Comparison of ENCODE assay signal across 28 cellular contexts in genomic region chr10:35600193-35600592, GRCh38. TPM values are rescaled to one million over a fixed set of nuclear protein-coding genes. Genes with fewer than 3 reads are reported as not detected.
DNase-seq lines count a peak whose midpoint lies in the region; ATAC-seq, FAIRE-seq and TF ChIP-seq lines count a peak whose summit lies in the region.
"Had no signal": no experiment of that assay in that cellular context is flagged by ENCODE, and none has a peak within 500 bp of the region (broad histone marks: within the 10 kb centered on the region; RNA-seq: fewer than 3 reads in every experiment).

No MANE protein-coding gene starts in this region.

- H3K9me3 Mint-ChIP-seq in MCF 10A (ENCODE audit: unreplicated experiment) = no peaks in the 10 kb centered on the region
- H3K9me3 Mint-ChIP-seq: activated naive CD8-positive, alpha-beta T cell treated with anti-CD3 and anti-CD28 coated beads, Interleukin-2, amount 50 U/mL, for 24 hours; activated T-helper 17 cell treated with anti-CD3 and anti-CD28 coated beads, Interleukin-2, amount 50 U/mL, for 72 hours; stimulated activated naive CD8-positive, alpha-beta T cell treated with anti-CD3 and anti-CD28 coated beads, Interleukin-15, amount 100 ng/mL, for 72 hours had no signal

- H3K9me2 ChIP-seq in OCI-LY1 (ENCODE audit: low read depth, low read length) = no peaks in the 10 kb centered on the region

- H3K9ac ChIP-seq in OCI-LY1 (ENCODE audit: low read length) (no peak overlapping the region), endothelial cell of umbilical vein (replicated peaks; ENCODE audit: extremely low read depth, insufficient read depth, low read length) (no peak overlapping the region)

- H3K27me3 Mint-ChIP-seq in MCF 10A (ENCODE audit: insufficient read depth, unreplicated experiment) = peaks cover 47% of the 10 kb centered on the region

- dilution Hi-C loops in endothelial cell of umbilical vein (cut with MboI; ENCODE audit: extremely low pct_ligation_motif_present, low sequenced_read_pairs) = no loop called here

- H3K79me2 ChIP-seq in OCI-LY1 (ENCODE audit: insufficient read depth, low read length) = no peaks in the 10 kb centered on the region
- no peaks in the 10 kb centered on the region for H3K79me2 ChIP-seq in endothelial cell of umbilical vein (ENCODE audit: control insufficient read depth, insufficient read depth, low read length)

- H3K9me1 ChIP-seq in endothelial cell of umbilical vein (replicated peaks; ENCODE audit: control insufficient read depth, extremely low read depth, insufficient read depth, low read length) = no peaks in the 10 kb centered on the region

- BruUV-seq in MCF 10A (replicated peaks; lab: Mats Ljungman, UMichigan) (no TSS peak), endothelial cell of umbilical vein (replicated peaks; lab: Mats Ljungman, UMichigan) (no TSS peak)

- POLR2A ChIA-PET in MCF 10A (lab: Yijun Ruan, JAX) (no interaction called here), endothelial cell of umbilical vein (lab: Charles Lee) (interaction anchor here (0.6 kb wide), 1 partner anchor 220 kb away, joined by 3 read pairs; no protein-coding TSS in a partner anchor)

- no peaks in the 10 kb centered on the region for H3K4me1 Mint-ChIP-seq in MCF 10A (ENCODE audit: insufficient read depth, unreplicated experiment)
- H3K4me1 Mint-ChIP-seq: activated naive CD8-positive, alpha-beta T cell treated with anti-CD3 and anti-CD28 coated beads, Interleukin-2, amount 50 U/mL, for 24 hours; activated T-helper 17 cell treated with anti-CD3 and anti-CD28 coated beads, Interleukin-2, amount 50 U/mL, for 72 hours; stimulated activated naive CD8-positive, alpha-beta T cell treated with anti-CD3 and anti-CD28 coated beads, Interleukin-15, amount 100 ng/mL, for 72 hours had no signal

- H4K20me1 ChIP-seq in OCI-LY1 (ENCODE audit: insufficient read depth, low read length) (no peaks in the 10 kb centered on the region), endothelial cell of umbilical vein (replicated peaks; ENCODE audit: control insufficient read depth, extremely low read depth, insufficient read depth, low read length) (no peaks in the 10 kb centered on the region)

- H3K4me1 ChIP-seq in breast epithelium = no peaks in the 10 kb centered on the region
- no peaks in the 10 kb centered on the region for H3K4me1 ChIP-seq in OCI-LY1 (ENCODE audit: insufficient read depth, low read length, severe bottlenecking)
- H3K4me1 ChIP-seq in endothelial cell of umbilical vein (ENCODE audit: control insufficient read depth, extremely low read depth, insufficient read depth, low read length) = no peaks in the 10 kb centered on the region
- H3K4me1 ChIP-seq: heart right ventricle had no signal

- no peak overlapping the region for H3K4me3 Mint-ChIP-seq in MCF 10A (ENCODE audit: unreplicated experiment)
- H3K4me3 Mint-ChIP-seq: activated naive CD8-positive, alpha-beta T cell treated with anti-CD3 and anti-CD28 coated beads, Interleukin-2, amount 50 U/mL, for 24 hours; activated T-helper 17 cell treated with anti-CD3 and anti-CD28 coated beads, Interleukin-2, amount 50 U/mL, for 72 hours; CD4-positive, alpha-beta T cell; stimulated activated naive CD8-positive, alpha-beta T cell treated with anti-CD3 and anti-CD28 coated beads, Interleukin-15, amount 100 ng/mL, for 72 hours had no signal

- no peaks in the 10 kb centered on the region for H3F3A ChIP-seq in OCI-LY1 (ENCODE audit: insufficient read depth, low read length)

- no peaks in the 10 kb centered on the region for H3K27me3 ChIP-seq in breast epithelium
- H3K27me3 ChIP-seq in OCI-LY1 (ENCODE audit: insufficient read depth, low read length) = no peaks in the 10 kb centered on the region
- peaks cover 6 to 12% of the 10 kb centered on the region in 2 experiments for H3K27me3 ChIP-seq in endothelial cell of umbilical vein (ENCODE audit: control insufficient read depth in 2 of 2, insufficient read depth in 2 of 2, low read length in 2 of 2)

- H3K9me3 ChIP-seq in breast epithelium (no peaks in the 10 kb centered on the region), OCI-LY1 (ENCODE audit: low read length) (no peaks in the 10 kb centered on the region), endothelial cell of umbilical vein (replicated peaks; ENCODE audit: control insufficient read depth, insufficient read depth, low read length) (no peaks in the 10 kb centered on the region)

- DNase-seq in MCF 10A (ENCODE audit: unreplicated experiment) (peak; percentile 13), breast epithelium (ENCODE audit: low spot score in 2 of 2) (no peak), endothelial cell of umbilical vein (ENCODE audit: low read depth, low spot score) (no peak), retinal pigment epithelial cell (ENCODE audit: low read depth) (no peak), NCI-H2029 (lab: John Stamatoyannopoulos, UW) (no peak), germinal center (ENCODE audit: low spot score) (no peak)
- DNase-seq: activated naive CD8-positive, alpha-beta T cell treated with anti-CD3 and anti-CD28 coated beads, Interleukin-2, amount 50 U/mL, for 24 hours; CD4-positive, alpha-beta T cell; central memory CD4-positive, alpha-beta T cell; EL; heart right ventricle; MM.1S; NCI-H2081 treated with DMSO at 0.1 percent for 48 hours; NCI-H524 treated with DMSO at 0.1 percent for 48 hours; retina; RPMI8226; stimulated activated naive CD8-positive, alpha-beta T cell treated with anti-CD3 and anti-CD28 coated beads, Interleukin-15, amount 100 ng/mL, for 72 hours; T-helper 1 cell had no signal

- no peak overlapping the region for H2AFZ ChIP-seq in OCI-LY1 (ENCODE audit: low read length)
- H2AFZ ChIP-seq in endothelial cell of umbilical vein (ENCODE audit: low read depth, low read length) = no peak overlapping the region

- H3K4me2 ChIP-seq in OCI-LY1 (ENCODE audit: low read length) (no peak overlapping the region), endothelial cell of umbilical vein (ENCODE audit: insufficient read depth, low read length) (no peak overlapping the region)

- FAIRE-seq in endothelial cell of umbilical vein (lab: Jason Lieb, UNC) = no peak
- FAIRE-seq: GM12892, HTR-8/SVneo, keratinocyte had no signal

- no peaks in the 10 kb centered on the region for H3K36me3 ChIP-seq in breast epithelium
- no peaks in the 10 kb centered on the region for H3K36me3 ChIP-seq in OCI-LY1 (ENCODE audit: insufficient read depth, low read length)
- H3K36me3 ChIP-seq in endothelial cell of umbilical vein (ENCODE audit: control insufficient read depth in 2 of 2, extremely low read depth in 1 of 2, insufficient read depth in 2 of 2, low read length in 2 of 2) = no peaks in the 10 kb centered on the region
- H3K36me3 ChIP-seq: heart right ventricle had no signal

- no peak for ATAC-seq in HG03432 (IDR thresholded peaks at IDR 0.05; ENCODE audit: unreplicated experiment)
- ATAC-seq: activated naive CD8-positive, alpha-beta T cell treated with anti-CD3 and anti-CD28 coated beads, Interleukin-2, amount 50 U/mL, for 24 hours; activated T-helper 17 cell treated with anti-CD3 and anti-CD28 coated beads, Interleukin-2, amount 50 U/mL, for 72 hours; heart right ventricle; stimulated activated naive CD8-positive, alpha-beta T cell treated with anti-CD3 and anti-CD28 coated beads, Interleukin-15, amount 100 ng/mL, for 72 hours had no signal

- H3K27ac ChIP-seq in breast epithelium = no peak overlapping the region
- H3K27ac ChIP-seq in OCI-LY1 (ENCODE audit: low read depth, low read length, poor library complexity, severe bottlenecking) = no peak overlapping the region
- no peak overlapping the region for H3K27ac ChIP-seq in endothelial cell of umbilical vein (ENCODE audit: insufficient read depth, low read depth, low read length)
- H3K27ac ChIP-seq: heart right ventricle had no signal

- intact Hi-C loops in MCF 10A (cut with micrococcal nuclease) (no loop called here), breast epithelium (cut with DNase I; ENCODE audit: low total_unique reads) (loop anchor here (10.0 kb wide), 1 partner anchor 735 kb away; no protein-coding TSS in a partner anchor), endothelial cell of umbilical vein (cut with micrococcal nuclease) (no loop called here)

- no peak for TF ChIP-seq CTCF in MCF 10A (IDR thresholded peaks at IDR 0.05; ENCODE audit: unreplicated experiment)
- TF ChIP-seq CTCF in breast epithelium (IDR thresholded peaks at IDR 0.05) = no peak
- peak; percentile 27; the same call in 1 of the 2 replicates for TF ChIP-seq CTCF in OCI-LY1 (IDR thresholded peaks at IDR 0.05; ENCODE audit: low read length)
- peak; percentile 13 to 30 for TF ChIP-seq CTCF in endothelial cell of umbilical vein (IDR thresholded peaks at IDR 0.05; ENCODE audit: extremely low read depth in 1 of 2, insufficient read depth in 1 of 2, low read depth in 1 of 2, low read length in 2 of 2)
- peak; percentile 45 for TF ChIP-seq CTCF in retinal pigment epithelial cell (conservative IDR thresholded peaks at IDR 0.05; ENCODE audit: low read depth, low read length)

- H3K27ac Mint-ChIP-seq in MCF 10A (ENCODE audit: low read depth, unreplicated experiment) = no peak overlapping the region
- H3K27ac Mint-ChIP-seq: activated naive CD8-positive, alpha-beta T cell treated with anti-CD3 and anti-CD28 coated beads, Interleukin-2, amount 50 U/mL, for 24 hours; activated T-helper 17 cell treated with anti-CD3 and anti-CD28 coated beads, Interleukin-2, amount 50 U/mL, for 72 hours; CD4-positive, alpha-beta T cell; stimulated activated naive CD8-positive, alpha-beta T cell treated with anti-CD3 and anti-CD28 coated beads, Interleukin-15, amount 100 ng/mL, for 72 hours had no signal

- CTCF ChIA-PET in MCF 10A (lab: Yijun Ruan, JAX) (interaction anchor here (0.8 kb wide), 1 partner anchor 572 kb away, joined by 3 read pairs; no protein-coding TSS in a partner anchor), endothelial cell of umbilical vein (lab: Charles Lee) (interaction anchor here (0.6 to 2.2 kb wide), 18 partner anchors 9 to 1280 kb away, joined by 3 to 31 read pairs (median 6); no protein-coding TSS in a partner anchor)

- TF ChIP-seq POLR2A in breast epithelium (IDR thresholded peaks at IDR 0.05) (no peak), endothelial cell of umbilical vein (IDR thresholded peaks at IDR 0.05; ENCODE audit: low read depth, low read length) (no peak)

- no peaks in the 10 kb centered on the region for H3K36me3 Mint-ChIP-seq in MCF 10A (ENCODE audit: insufficient read depth, unreplicated experiment)

- H3K4me3 ChIP-seq in breast epithelium = no peak overlapping the region
- H3K4me3 ChIP-seq in OCI-LY1 (ENCODE audit: low read depth, low read length, poor library complexity, severe bottlenecking) = no peak overlapping the region
- no peak overlapping the region for H3K4me3 ChIP-seq in endothelial cell of umbilical vein (replicated peaks in 1 of 3; ENCODE audit: insufficient read depth in 1 of 3, low read depth in 1 of 3, low read length in 3 of 3)
- no peak overlapping the region for H3K4me3 ChIP-seq in retinal pigment epithelial cell (ENCODE audit: low read length)
- H3K4me3 ChIP-seq: heart right ventricle had no signal

RNA-seq across cellular contexts. Expression of gene GJD4, which starts 4.9 kb away (rescaled TPM):
- total RNA-seq in MCF 10A (2022) (not detected in 2 replicates), breast epithelium (not detected), endothelial cell of umbilical vein (not detected in 2 replicates)
- not detected in 2 replicates for polyA plus RNA-seq in endothelial cell of umbilical vein
- not detected in 2 replicates for polyA plus RNA-seq in endothelial cell of umbilical vein (2011; cell fraction: cytosol; rRNA removed)
- polyA plus RNA-seq in endothelial cell of umbilical vein (2011; cell fraction: nucleus; rRNA removed) = not detected in 2 replicates
- polyA plus RNA-seq in endothelial cell of umbilical vein (2012) = not detected in 2 replicates
- polyA minus RNA-seq in endothelial cell of umbilical vein = not detected in 2 replicates
- polyA minus RNA-seq in endothelial cell of umbilical vein (2011; cell fraction: cytosol; rRNA and poly(A)+ RNA removed) = not detected
- polyA minus RNA-seq in endothelial cell of umbilical vein (2011; cell fraction: nucleus; rRNA and poly(A)+ RNA removed) = not detected in 2 replicates
- total RNA-seq: A172; activated CD8-positive, alpha-beta memory T cell treated with anti-CD3 and anti-CD28 coated beads for 36 hours; CD4-positive, alpha-beta T cell; heart right ventricle; urinary bladder had no signal
- polyA plus RNA-seq: keratinocyte, neural cell, urinary bladder had no signal

RNA-seq across cellular contexts. Expression of gene FZD8, which starts 41.9 kb away (rescaled TPM):
- 9.8 and 13.0 TPM in 2 replicates for total RNA-seq in MCF 10A (2022)
- 1 to 10 TPM; 2.9 to 9.5 (median 3.0) TPM for total RNA-seq in breast epithelium
- 9.1 and 11.1 TPM in 2 replicates for total RNA-seq in endothelial cell of umbilical vein
- polyA plus RNA-seq in endothelial cell of umbilical vein = 6.2 and 7.5 TPM in 2 replicates
- 3.2 and 3.6 TPM in 2 replicates for polyA plus RNA-seq in endothelial cell of umbilical vein (2011; cell fraction: cytosol; rRNA removed)
- 6.6 and 6.7 TPM in 2 replicates for polyA plus RNA-seq in endothelial cell of umbilical vein (2011; cell fraction: nucleus; rRNA removed)
- 7.7 and 20.4 TPM in 2 replicates for polyA plus RNA-seq in endothelial cell of umbilical vein (2012)
- polyA minus RNA-seq in endothelial cell of umbilical vein = 8.6 and 11.0 TPM in 2 replicates
- 7.0 TPM for polyA minus RNA-seq in endothelial cell of umbilical vein (2011; cell fraction: cytosol; rRNA and poly(A)+ RNA removed)
- polyA minus RNA-seq in endothelial cell of umbilical vein (2011; cell fraction: nucleus; rRNA and poly(A)+ RNA removed) = 10.7 and 17.3 TPM in 2 replicates

Comparison
In these comparisons a context has a peak if more than half of its experiments do, and no peak if none do; other contexts are left out.
1. CTCF ChIP-seq: peak in OCI-LY1 (single experiment), endothelial cell of umbilical vein (2 of 2) and retinal pigment epithelial cell (single experiment); none in MCF 10A (single experiment) and breast epithelium (0 of 3).